8 cellular contexts compared by ENCODE assay signal in the genomic region with DNA sequence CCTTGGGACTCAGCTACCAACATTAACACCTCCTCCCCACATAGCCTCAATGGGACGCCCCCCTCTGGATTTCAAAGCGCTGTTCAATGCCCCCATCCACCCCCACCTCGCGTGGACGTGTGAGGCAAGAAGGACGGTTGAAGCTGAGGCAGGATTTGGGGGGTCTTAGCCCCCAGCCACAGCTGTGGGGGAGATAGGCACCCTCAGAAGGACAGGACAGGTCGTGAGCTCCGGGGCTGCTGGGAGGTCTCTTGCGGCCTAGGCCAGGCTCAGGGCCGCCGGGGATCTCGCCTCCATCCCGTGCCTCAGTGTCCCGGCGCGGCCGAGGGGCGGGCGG. TPM values are rescaled to one million over a fixed set of nuclear protein-coding genes. Genes with fewer than 3 reads are reported as not detected.
DNase-seq lines count a peak whose midpoint lies in the region; ATAC-seq and TF ChIP-seq lines count a peak whose summit lies in the region.

No MANE protein-coding gene starts in this region.

- WGBS in mammary epithelial cell (ENCODE audit: low coverage, missing lambda C conversion rate), result 0% methylated on average over 7 of the region's 19 CpGs

- H3K27me3 ChIP-seq in right atrium auricular region (no peaks in the 10 kb centered on the region), mammary epithelial cell (ENCODE audit: insufficient read depth, low read length) (no peaks in the 10 kb centered on the region)

- H3K27me3 Mint-ChIP-seq in naive B cell, result peaks cover 8 to 12% (median 12%) of the 10 kb centered on the region in 3 donors

- no peak overlapping the region for H3K9ac ChIP-seq in mammary epithelial cell (ENCODE audit: insufficient read depth, low read length)

- CTCF ChIA-PET in mammary epithelial cell (lab: Charles Lee; ENCODE audit: low non-redundant PET), result interaction anchor here (0.6 to 1.7 kb wide), 8 partner anchors 19 to 279 kb away, joined by 3 to 17 read pairs (median 4); a partner anchor contains a TSS

- no TSS peak for BruUV-seq in mammary epithelial cell (replicated peaks; lab: Mats Ljungman, UMichigan)

- H3K27ac ChIP-seq in right atrium auricular region, result peak overlapping the region; percentile 76 to 78
- no peak overlapping the region for H3K27ac ChIP-seq in mammary epithelial cell (ENCODE audit: insufficient read depth, low read depth, low read length)

- in situ Hi-C loops in mammary epithelial cell (cut with MboI; ENCODE audit: low sequenced_read_pairs in 2 of 2), result no loop called here

- H3K9me3 ChIP-seq in right atrium auricular region (no peaks in the 10 kb centered on the region), mammary epithelial cell (replicated peaks; ENCODE audit: insufficient read depth, low read length) (no peaks in the 10 kb centered on the region)

- H3K79me2 ChIP-seq in mammary epithelial cell (ENCODE audit: insufficient read depth, low read length), result no peaks in the 10 kb centered on the region

- H4K20me1 ChIP-seq in mammary epithelial cell (ENCODE audit: insufficient read depth, low read length), result no peaks in the 10 kb centered on the region

- dilution Hi-C loops in mammary epithelial cell (cut with HindIII; ENCODE audit: low sequenced_read_pairs), result loop anchor here (5.0 kb wide), 2 partner anchors 37 to 78 kb away; a partner anchor contains a TSS

- peaks cover 0 to 16% of the 10 kb centered on the region in 2 donors for H3K4me1 ChIP-seq in right atrium auricular region
- peaks cover 6% of the 10 kb centered on the region for H3K4me1 ChIP-seq in mammary epithelial cell (ENCODE audit: insufficient read depth, low read length)

- H3K36me3 ChIP-seq in right atrium auricular region (no peaks in the 10 kb centered on the region), mammary epithelial cell (ENCODE audit: insufficient read depth, low read length) (no peaks in the 10 kb centered on the region)

- DNase-seq in right atrium auricular region (ENCODE audit: low spot score) (no peak), left ventricle myocardium superior (no peak), mammary epithelial cell (no peak), naive B cell (no peak)
- DNase-seq in stimulated activated naive CD4-positive, alpha-beta T cell treated with Interleukin-2 at 50 U/mL for 16 hours (lab: John Stamatoyannopoulos, UW), result no peak

- no peaks in the 10 kb centered on the region for H3K36me3 Mint-ChIP-seq in naive B cell

- H3K4me3 Mint-ChIP-seq in naive B cell, result peak overlapping the region; percentile 74 to 92 (median 82)

- peaks cover 13 to 16% (median 14%) of the 10 kb centered on the region in 3 donors for H3K4me1 Mint-ChIP-seq in naive B cell

- H3K4me3 ChIP-seq in right atrium auricular region, result peak overlapping the region; percentile 63 to 73
- H3K4me3 ChIP-seq in mammary epithelial cell (replicated peaks in 1 of 3; ENCODE audit: insufficient read depth in 1 of 3, low read depth in 2 of 3, low read length in 3 of 3), result peak overlapping the region in 2 of 3 experiments; percentile 59 to 65

- TF ChIP-seq CTCF in right atrium auricular region (IDR thresholded peaks at IDR 0.05), result no peak
- TF ChIP-seq CTCF in mammary epithelial cell (conservative IDR thresholded peaks at IDR 0.05 in 1 of 2, IDR thresholded peaks at IDR 0.05 in 1 of 2; ENCODE audit: extremely low read depth in 1 of 2, insufficient read depth in 1 of 2, low read depth in 1 of 2, low read length in 2 of 2), result no peak

- H3K27ac Mint-ChIP-seq in naive B cell, result peak overlapping the region in 4 of 6 donors; percentile 41 to 81 (median 58)

- peak overlapping the region; percentile 67 for H2AFZ ChIP-seq in mammary epithelial cell (ENCODE audit: low read depth, low read length)

- no peaks in the 10 kb centered on the region for H3K9me3 Mint-ChIP-seq in naive B cell

- H3K4me2 ChIP-seq in mammary epithelial cell (ENCODE audit: insufficient read depth, low read depth, low read length), result peak overlapping the region; percentile 64

- intact Hi-C loops in left ventricle myocardium superior (cut with micrococcal nuclease), result no loop called here
- intact Hi-C loops in mammary epithelial cell (cut with micrococcal nuclease), result no loop called here

- ATAC-seq in left ventricle myocardium superior (no peak), naive B cell (ENCODE audit: low read depth in 2 of 2) (no peak), HG03139 (IDR thresholded peaks at IDR 0.05; ENCODE audit: unreplicated experiment) (no peak), HG03159 (IDR thresholded peaks at IDR 0.05; ENCODE audit: unreplicated experiment) (no peak), HG03025 (IDR thresholded peaks at IDR 0.05; ENCODE audit: low FRiP score, unreplicated experiment) (no peak)

RNA-seq across cellular contexts. Expression of a gene that starts 8.3 kb away (rescaled TPM):
- total RNA-seq in right atrium auricular region, result not detected
- total RNA-seq in left ventricle myocardium superior, result not detected
- not detected for total RNA-seq in mammary epithelial cell
- not detected for polyA plus RNA-seq in mammary epithelial cell
- polyA minus RNA-seq in mammary epithelial cell, result not detected
- polyA plus RNA-seq in naive B cell (ENCODE audit: low read depth in 6 of 6), result under 1 TPM in 3 of 6 donors, not detected in 3; 0.17 to 0.33 (median 0.27) TPM

RNA-seq across cellular contexts. Expression of a gene that starts 23.0 kb away (rescaled TPM):
- 10 to 100 TPM; 30.4 to 30.8 TPM for total RNA-seq in right atrium auricular region
- 39.4 TPM for total RNA-seq in left ventricle myocardium superior
- 10 to 100 TPM; 29.2 to 45.4 TPM for total RNA-seq in mammary epithelial cell
- polyA plus RNA-seq in mammary epithelial cell, result 58.3 TPM
- 84.3 TPM for polyA minus RNA-seq in mammary epithelial cell
- 10 to 100 TPM; 34.9 to 49.9 (median 38.5) TPM for polyA plus RNA-seq in naive B cell (ENCODE audit: low read depth in 6 of 6)

RNA-seq across cellular contexts. Expression of a gene that starts 35.5 kb away (rescaled TPM):
- 10 to 100 TPM; 21.2 to 36.6 TPM for total RNA-seq in right atrium auricular region
- total RNA-seq in left ventricle myocardium superior, result 30.1 TPM
- total RNA-seq in mammary epithelial cell, result 10 to 100 TPM; 55.3 to 56.9 TPM
- polyA plus RNA-seq in mammary epithelial cell, result 38.9 TPM
- 74.9 TPM for polyA minus RNA-seq in mammary epithelial cell
- 10 to 100 TPM in 5 of 6 donors, 1 to 10 TPM in 1; 8.3 to 17.5 (median 12.7) TPM for polyA plus RNA-seq in naive B cell (ENCODE audit: low read depth in 6 of 6)

RNA-seq across cellular contexts. Expression of a gene that starts 45.0 kb away (rescaled TPM):
- 10 to 100 TPM; 26.9 to 28.3 TPM for total RNA-seq in right atrium auricular region
- total RNA-seq in left ventricle myocardium superior, result 42.5 TPM
- total RNA-seq in mammary epithelial cell, result 10 to 100 TPM; 29.5 to 61.9 TPM
- polyA plus RNA-seq in mammary epithelial cell, result 50.9 TPM
- 31.3 TPM for polyA minus RNA-seq in mammary epithelial cell
- 10 to 100 TPM; 52.3 to 94.2 (median 60.4) TPM for polyA plus RNA-seq in naive B cell (ENCODE audit: low read depth in 6 of 6)

RNA-seq across cellular contexts. Expression of a gene that starts 49.1 kb away (rescaled TPM):
- total RNA-seq in right atrium auricular region (100 to 1,000 TPM; 416 to 549 TPM), left ventricle myocardium superior (374 TPM), mammary epithelial cell (100 to 1,000 TPM; 162 to 187 TPM)
- polyA plus RNA-seq in mammary epithelial cell (581 TPM), naive B cell (ENCODE audit: low read depth in 6 of 6) (1,000 to 10,000 TPM; 1,564 to 1,943 (median 1,771) TPM)
- 173 TPM for polyA minus RNA-seq in mammary epithelial cell
